ENCODE assay signal across 9 cellular contexts in genomic region chr14:49897414-49897813, GRCh38. TPM values are rescaled to one million over a fixed set of nuclear protein-coding genes. Genes with fewer than 3 reads are reported as not detected.
A peak's percentile ranks its signal among the peaks of the same experiment; 100 is the strongest.
DNase-seq lines count a peak whose midpoint lies in the region; ATAC-seq and TF ChIP-seq lines count a peak whose summit lies in the region.
"Had no signal": no experiment of that assay in that cellular context is flagged by ENCODE, and none has a peak within 500 bp of the region (broad histone marks: within the 10 kb centered on the region; RNA-seq: fewer than 3 reads in every experiment).

No MANE protein-coding gene starts in this region.

- DNase-seq in Panc1 (ENCODE audit: low read depth, low spot score) (no peak), gastrocnemius medialis (no peak), retina (no peak), NCI-H226 (no peak), GM10248 (ENCODE audit: extremely low spot score) (no peak)
- DNase-seq in effector memory CD8-positive, alpha-beta T cell: no peak
- no peak for DNase-seq in stimulated activated CD4-positive, alpha-beta T cell treated with anti-CD3 and anti-CD28 coated beads, Interleukin-4, amount 100 ng/mL, for 24 hours
- DNase-seq: NCI-H2171 treated with DMSO at 0.1 percent for 48 hours had no signal

- peaks cover 56% of the 10 kb centered on the region for H3F3A ChIP-seq in DOHH2 (ENCODE audit: control insufficient read depth, insufficient read depth)

- TF ChIP-seq CTCF in DOHH2 (IDR thresholded peaks at IDR 0.05; ENCODE audit: low read depth, low read length, poor library complexity, severe bottlenecking): no peak
- no peak for TF ChIP-seq CTCF in Panc1 (IDR thresholded peaks at IDR 0.05)
- no peak for TF ChIP-seq CTCF in gastrocnemius medialis (IDR thresholded peaks at IDR 0.05 in 4 of 5, conservative IDR thresholded peaks at IDR 0.05 in 1 of 5)
- no peak for TF ChIP-seq CTCF in GM10248 (IDR thresholded peaks at IDR 0.05; ENCODE audit: control extremely low read depth, extremely low read depth, low read depth, missing control alignments)

- H3K4me3 Mint-ChIP-seq in effector memory CD8-positive, alpha-beta T cell: peak overlapping the region; percentile 82 to 90

- peaks cover 52% of the 10 kb centered on the region for H3K36me3 Mint-ChIP-seq in effector memory CD8-positive, alpha-beta T cell (ENCODE audit: insufficient read depth)

- H3K36me3 ChIP-seq in DOHH2 (ENCODE audit: control insufficient read depth, low read length): peaks cover 56% of the 10 kb centered on the region
- H3K36me3 ChIP-seq in Panc1 (ENCODE audit: control insufficient read depth, insufficient read depth, low read length): peaks cover 7% of the 10 kb centered on the region
- H3K36me3 ChIP-seq in gastrocnemius medialis: peaks cover 0 to 19% of the 10 kb centered on the region in 2 donors

- peak overlapping the region; percentile 66 for H3K4me2 ChIP-seq in DOHH2 (ENCODE audit: low read length)

- H3K4me1 ChIP-seq in DOHH2 (ENCODE audit: control insufficient read depth, low read length) (peaks cover 40% of the 10 kb centered on the region), Panc1 (ENCODE audit: control insufficient read depth, insufficient read depth, low read length) (peaks cover 16% of the 10 kb centered on the region), gastrocnemius medialis (peaks cover 44 to 47% of the 10 kb centered on the region in 2 donors)

- H3K27me3 Mint-ChIP-seq in effector memory CD8-positive, alpha-beta T cell: no peaks in the 10 kb centered on the region

- H3K9me3 ChIP-seq in DOHH2 (ENCODE audit: control insufficient read depth, insufficient read depth, low read length) (no peaks in the 10 kb centered on the region), Panc1 (ENCODE audit: control insufficient read depth, insufficient read depth, low read depth, low read length) (no peaks in the 10 kb centered on the region), gastrocnemius medialis (no peaks in the 10 kb centered on the region)

- no peak for TF ChIP-seq POLR2A in gastrocnemius medialis (IDR thresholded peaks at IDR 0.05)

- H3K4me3 ChIP-seq in DOHH2 (ENCODE audit: low read length) (peak overlapping the region; percentile 98), Panc1 (ENCODE audit: low read depth in 2 of 2, low read length in 2 of 2) (peak overlapping the region; percentile 75 to 80; a peak in 3 of 4 replicates), gastrocnemius medialis (peak overlapping the region in 2 of 4 donors; percentile 35 to 66)

- peaks cover 37% of the 10 kb centered on the region for H4K20me1 ChIP-seq in DOHH2 (ENCODE audit: control insufficient read depth, insufficient read depth, low read depth, low read length)

- H3K79me2 ChIP-seq in DOHH2 (ENCODE audit: control insufficient read depth, low read length): peaks cover 70% of the 10 kb centered on the region

- in situ Hi-C loops in Panc1 (cut with HindIII; ENCODE audit: low pct_unique_long_range_greater_than_20kb, low sequenced_read_pairs) (no loop called here), gastrocnemius medialis (cut with MboI; ENCODE audit: low sequenced_read_pairs in 4 of 4) (loop anchor here in 2 of 4 donors (5.0 to 10.0 kb wide), 2 partner anchors 105 to 107 kb away; no protein-coding TSS in a partner anchor)

- ATAC-seq in Panc1 (no peak), gastrocnemius medialis (no peak)
- ATAC-seq in effector memory CD8-positive, alpha-beta T cell (replicated peaks): no peak

- H3K4me1 Mint-ChIP-seq in effector memory CD8-positive, alpha-beta T cell (ENCODE audit: low read depth in 2 of 2): peaks cover 30 to 46% of the 10 kb centered on the region in 2 donors

- CTCF ChIA-PET in Panc1 (lab: Charles Lee): no interaction called here
- CTCF ChIA-PET in GM10248 (lab: Yijun Ruan, JAX): no interaction called here

- no peaks in the 10 kb centered on the region for H3K9me2 ChIP-seq in DOHH2 (replicated peaks; ENCODE audit: control insufficient read depth, low read length)

- no TSS peak for BruUV-seq in Panc1 (replicated peaks; lab: Mats Ljungman, UMichigan)

- intact Hi-C loops in Panc1 (cut with micrococcal nuclease; ENCODE audit: unreplicated experiment) (loop anchor here (5.0 to 10.0 kb wide), 3 partner anchors 47 to 210 kb away; no protein-coding TSS in a partner anchor), gastrocnemius medialis (cut with DNase I; ENCODE audit: low total_unique reads) (no loop called here)

- H3K27ac Mint-ChIP-seq in effector memory CD8-positive, alpha-beta T cell: peak overlapping the region; percentile 96

- no peaks in the 10 kb centered on the region for H3K27me3 ChIP-seq in DOHH2 (ENCODE audit: control insufficient read depth, low read length)
- H3K27me3 ChIP-seq in Panc1 (ENCODE audit: control insufficient read depth, insufficient read depth, low read length): no peaks in the 10 kb centered on the region
- no peaks in the 10 kb centered on the region for H3K27me3 ChIP-seq in gastrocnemius medialis

- no peaks in the 10 kb centered on the region for H3K9me3 Mint-ChIP-seq in effector memory CD8-positive, alpha-beta T cell

- H3K27ac ChIP-seq in DOHH2 (ENCODE audit: low read depth, low read length) (no peak overlapping the region), Panc1 (ENCODE audit: low read length) (peak overlapping the region; percentile 97), gastrocnemius medialis (peak overlapping the region; percentile 96 to 100 (median 98))

- POLR2A ChIA-PET in Panc1 (lab: Charles Lee) (no interaction called here), GM10248 (lab: Yijun Ruan, JAX) (no interaction called here)

RNA-seq across cellular contexts. Expression of gene ARF6, which starts 4.5 kb away (rescaled TPM):
- 63.2 TPM for total RNA-seq in Panc1 (2021; ENCODE audit: unreplicated experiment)
- 51.1 TPM for polyA plus RNA-seq in Panc1 (2012; ENCODE audit: insufficient read length)
- 10 to 100 TPM; 20.7 to 40.0 (median 30.8) TPM for total RNA-seq in gastrocnemius medialis

RNA-seq across cellular contexts. Expression of gene NEMF, which starts 44.8 kb away (rescaled TPM):
- total RNA-seq in Panc1 (2021; ENCODE audit: unreplicated experiment) (38.3 TPM), gastrocnemius medialis (10 to 100 TPM; 56.5 to 71.1 (median 65.2) TPM)
- polyA plus RNA-seq in Panc1 (2012; ENCODE audit: insufficient read length): 17.4 TPM
